38 cellular contexts compared by ENCODE assay signal in genomic region chr15:42062284-42062806, GRCh38. TPM values are rescaled to one million over a fixed set of nuclear protein-coding genes. Genes with fewer than 3 reads are reported as not detected.
"Had no signal": no experiment of that assay in that cellular context is flagged by ENCODE, and none has a peak within 500 bp of the region (broad histone marks: within the 10 kb centered on the region; RNA-seq: fewer than 3 reads in every experiment).

No MANE protein-coding gene starts in this region.

- H3K9me3 Mint-ChIP-seq: activated CD4-positive, alpha-beta T cell treated with anti-CD3 and anti-CD28 coated beads, Interleukin-2, amount 10 ng/mL, durations not matched to agents 24 days and 14 days; activated CD8-positive, alpha-beta T cell treated with anti-CD3 and anti-CD28 coated beads for 36 hours; activated naive CD4-positive, alpha-beta T cell treated with anti-CD3 and anti-CD28 coated beads, Interleukin-2, amount 10 ng/mL, durations not matched to agents 7 days and 5 days; activated naive CD8-positive, alpha-beta T cell treated with anti-CD3 and anti-CD28 coated beads, Interleukin-2, amount 50 U/mL, for 24 hours; activated T-helper 1 cell treated with anti-CD3 and anti-CD28 coated beads, Interleukin-12 subunit alpha, Interleukin-12 subunit beta, Interleukin-2, Interleukin-4 antibody, amounts not matched to agents 30 ng/mL and 10 ng/mL and 1 ng/mL, durations not matched to agents 14 hours and 24 hours and 36 hours had no signal

- H3K4me1 Mint-ChIP-seq: activated naive CD8-positive, alpha-beta T cell treated with anti-CD3 and anti-CD28 coated beads, Interleukin-2, amount 50 U/mL, for 24 hours had no signal

- H3K4me3 ChIP-seq: PC-9 had no signal

- ATAC-seq: activated CD8-positive, alpha-beta T cell treated with anti-CD3 and anti-CD28 coated beads for 36 hours; activated naive CD8-positive, alpha-beta T cell treated with anti-CD3 and anti-CD28 coated beads, Interleukin-2, amount 50 U/mL, for 24 hours; activated T-cell treated with anti-CD3 and anti-CD28 coated beads, Interleukin-2, amount 50 U/mL, for 4 hours; Right ventricle myocardium inferior; SK-N-SH treated with all-trans-retinoic acid at 6 μM for 48 hours had no signal

- H3K36me3 Mint-ChIP-seq: activated naive CD4-positive, alpha-beta T cell treated with anti-CD3 and anti-CD28 coated beads, Interleukin-2, amount 10 ng/mL, durations not matched to agents 7 days and 5 days; activated naive CD8-positive, alpha-beta T cell; brain had no signal

- DNase-seq: activated CD4-positive, alpha-beta T cell treated with anti-CD3 and anti-CD28 coated beads, Interleukin-2, amount 10 ng/mL, durations not matched to agents 24 days and 14 days; activated CD4-positive, alpha-beta T cell treated with anti-CD3 and anti-CD28 coated beads, Interleukin-2, amount 50 U/mL, for 4 hours; activated CD8-positive, alpha-beta T cell treated with anti-CD3 and anti-CD28 coated beads for 36 hours; activated naive CD4-positive, alpha-beta T cell treated with anti-CD3 and anti-CD28 coated beads, Interleukin-2, amount 10 ng/mL, durations not matched to agents 7 days and 5 days; activated naive CD8-positive, alpha-beta T cell treated with anti-CD3 and anti-CD28 coated beads, Interleukin-2, amount 50 U/mL, for 24 hours; activated T-cell treated with anti-CD3 and anti-CD28 coated beads for 4 hours; activated T-cell treated with anti-CD3 and anti-CD28 coated beads, Interleukin-2, amount 50 U/mL, for 4 hours; anterior cingulate cortex; MM.1S; MV-4-11; NCI-H1092; NCI-H1436 treated with DMSO at 0.1 percent for 48 hours; NCI-H187; NCI-H2029 treated with DMSO at 0.1 percent for 48 hours; NCI-H2107; NCI-H2171; NCI-H510A; NCI-H526; NCI-H748 treated with DMSO at 0.1 percent for 48 hours; NK-92 treated with Interleukin-12 subunit alpha and Interleukin-12 subunit beta, amount 100 ng/mL, for 24 hours; PC-9; SIG-M5; T-helper 1 cell; T1000; WERI-Rb-1 had no signal

- H3K27ac Mint-ChIP-seq: activated CD4-positive, alpha-beta T cell treated with anti-CD3 and anti-CD28 coated beads, Interleukin-2, amount 10 ng/mL, durations not matched to agents 24 days and 14 days; activated CD8-positive, alpha-beta T cell treated with anti-CD3 and anti-CD28 coated beads for 36 hours; activated naive CD4-positive, alpha-beta T cell treated with anti-CD3 and anti-CD28 coated beads, Interleukin-2, amount 10 ng/mL, durations not matched to agents 7 days and 5 days; activated naive CD8-positive, alpha-beta T cell; activated naive CD8-positive, alpha-beta T cell treated with anti-CD3 and anti-CD28 coated beads, Interleukin-2, amount 50 U/mL, for 24 hours; activated T-helper 1 cell treated with anti-CD3 and anti-CD28 coated beads, Interleukin-12 subunit alpha, Interleukin-12 subunit beta, Interleukin-2, Interleukin-4 antibody, amounts not matched to agents 30 ng/mL and 10 ng/mL and 1 ng/mL, durations not matched to agents 14 hours and 24 hours and 36 hours; brain had no signal

- H3K27ac ChIP-seq: KMS-11, PC-9, RWPE1, WERI-Rb-1 had no signal

- H3K4me3 Mint-ChIP-seq: activated CD4-positive, alpha-beta T cell treated with anti-CD3 and anti-CD28 coated beads, Interleukin-2, amount 10 ng/mL, durations not matched to agents 24 days and 14 days; activated CD8-positive, alpha-beta T cell treated with anti-CD3 and anti-CD28 coated beads for 36 hours; activated naive CD4-positive, alpha-beta T cell treated with anti-CD3 and anti-CD28 coated beads, Interleukin-2, amount 10 ng/mL, durations not matched to agents 7 days and 5 days; activated naive CD8-positive, alpha-beta T cell; activated naive CD8-positive, alpha-beta T cell treated with anti-CD3 and anti-CD28 coated beads, Interleukin-2, amount 50 U/mL, for 24 hours; activated T-cell treated with anti-CD3 and anti-CD28 coated beads, Interleukin-2, amount 50 U/mL, for 4 hours; activated T-helper 1 cell treated with anti-CD3 and anti-CD28 coated beads, Interleukin-12 subunit alpha, Interleukin-12 subunit beta, Interleukin-2, Interleukin-4 antibody, amounts not matched to agents 30 ng/mL and 10 ng/mL and 1 ng/mL, durations not matched to agents 14 hours and 24 hours and 36 hours; brain; central memory CD8-positive, alpha-beta T cell had no signal

RNA-seq across cellular contexts. Expression of gene PLA2G4D, which starts 32.0 kb away (rescaled TPM):
- total RNA-seq: activated CD4-positive, alpha-beta T cell treated with anti-CD3 and anti-CD28 coated beads, Interleukin-2, amount 10 ng/mL, durations not matched to agents 24 days and 14 days; activated CD8-positive, alpha-beta memory T cell treated with anti-CD3 and anti-CD28 coated beads for 36 hours; activated CD8-positive, alpha-beta T cell treated with anti-CD3 and anti-CD28 coated beads for 36 hours; activated T-cell treated with anti-CD3 and anti-CD28 coated beads, Interleukin-2, amount 50 U/mL, for 4 hours; activated T-helper 1 cell treated with anti-CD3 and anti-CD28 coated beads, Interleukin-12 subunit alpha, Interleukin-12 subunit beta, Interleukin-2, Interleukin-4 antibody, amounts not matched to agents 30 ng/mL and 10 ng/mL and 1 ng/mL, durations not matched to agents 14 hours and 24 hours and 36 hours; LHCN-M2; OCI-LY7; Right ventricle myocardium inferior; SK-MEL-5; T-helper 2 cell treated with Interferon-gamma antibody and Interleukin-4, amounts not matched to agents 100 ng/mL and 5 ng/mL, for 36 hours had no signal

RNA-seq across cellular contexts. Expression of gene PLA2G4E, which starts 41.5 kb away (rescaled TPM):
- total RNA-seq: activated CD4-positive, alpha-beta T cell treated with anti-CD3 and anti-CD28 coated beads, Interleukin-2, amount 10 ng/mL, durations not matched to agents 24 days and 14 days; activated CD8-positive, alpha-beta memory T cell treated with anti-CD3 and anti-CD28 coated beads for 36 hours; activated CD8-positive, alpha-beta T cell treated with anti-CD3 and anti-CD28 coated beads for 36 hours; activated T-cell treated with anti-CD3 and anti-CD28 coated beads, Interleukin-2, amount 50 U/mL, for 4 hours; activated T-helper 1 cell treated with anti-CD3 and anti-CD28 coated beads, Interleukin-12 subunit alpha, Interleukin-12 subunit beta, Interleukin-2, Interleukin-4 antibody, amounts not matched to agents 30 ng/mL and 10 ng/mL and 1 ng/mL, durations not matched to agents 14 hours and 24 hours and 36 hours; LHCN-M2; OCI-LY7; PC-9; SK-MEL-5; T-helper 2 cell treated with Interferon-gamma antibody and Interleukin-4, amounts not matched to agents 100 ng/mL and 5 ng/mL, for 36 hours had no signal
